8 cellular contexts compared by ENCODE assay signal in genomic region chr2:54945401-54946219, GRCh38.
DNase-seq lines count a peak whose midpoint lies in the region; ATAC-seq, FAIRE-seq and TF ChIP-seq lines count a peak whose summit lies in the region.

No MANE protein-coding gene starts in this region.

- no peaks in the 10 kb centered on the region for H3K27me3 Mint-ChIP-seq in MCF 10A (ENCODE audit: insufficient read depth, unreplicated experiment)

- ATAC-seq in HG03432 (IDR thresholded peaks at IDR 0.05; ENCODE audit: unreplicated experiment) (peak; percentile 82), GM21515 (IDR thresholded peaks at IDR 0.05; ENCODE audit: unreplicated experiment) (no peak), HG02571 (IDR thresholded peaks at IDR 0.05; ENCODE audit: unreplicated experiment) (no peak)

- no peaks in the 10 kb centered on the region for H3K9me3 Mint-ChIP-seq in MCF 10A (ENCODE audit: unreplicated experiment)

- H3K4me1 Mint-ChIP-seq in MCF 10A (ENCODE audit: insufficient read depth, unreplicated experiment) = peaks cover 13% of the 10 kb centered on the region

- H3K4me3 Mint-ChIP-seq in MCF 10A (ENCODE audit: unreplicated experiment) = no peak overlapping the region

- CTCF ChIA-PET in MCF 10A (lab: Yijun Ruan, JAX) = interaction anchor here (0.6 to 1.8 kb wide), 4 partner anchors 18 to 68 kb away, joined by 3 to 6 read pairs (median 4); no protein-coding TSS in a partner anchor

- peak overlapping the region; percentile 23 for H3K27ac Mint-ChIP-seq in MCF 10A (ENCODE audit: low read depth, unreplicated experiment)

- no peak for TF ChIP-seq CTCF in MCF 10A (IDR thresholded peaks at IDR 0.05; ENCODE audit: unreplicated experiment)

- DNase-seq in GM18507 (ENCODE audit: extremely low spot score, insufficient read length, low read depth) (no peak), MCF 10A (ENCODE audit: unreplicated experiment) (peak; percentile 87), mucosa of gallbladder (ENCODE audit: low spot score) (peak; percentile 41), OCI-M2 (lab: John Stamatoyannopoulos, UW; ENCODE audit: unreplicated experiment) (no peak), NCI-H1694 treated with DMSO at 0.1 percent for 48 hours (lab: John Stamatoyannopoulos, UW) (no peak)

- no TSS peak for BruUV-seq in MCF 10A (replicated peaks; lab: Mats Ljungman, UMichigan)

- intact Hi-C loops in MCF 10A (cut with micrococcal nuclease) = no loop called here

- no peaks in the 10 kb centered on the region for H3K36me3 Mint-ChIP-seq in MCF 10A (ENCODE audit: insufficient read depth, unreplicated experiment)

- POLR2A ChIA-PET in MCF 10A (lab: Yijun Ruan, JAX) = interaction anchor here (0.8 to 2.5 kb wide), 10 partner anchors 11 to 287 kb away, joined by 3 to 9 read pairs (median 3); partner anchors contain the start of genes CLHC1, RPS27A and RTN4

- FAIRE-seq in GM18507 (lab: Jason Lieb, UNC) = peak; percentile 73

Comparison
In these comparisons a context has a peak if more than half of its experiments do, and no peak if none do; other contexts are left out.
1. DNase-seq: peak in MCF 10A (single experiment) and mucosa of gallbladder (single experiment); none in GM18507 (single experiment), OCI-M2 (single experiment) and NCI-H1694 treated with DMSO at 0.1 percent for 48 hours (single experiment).